Comparison of ENCODE assay signal across 14 cellular contexts in genomic region chr14:93538411-93538810, GRCh38.
DNase-seq lines count a peak whose midpoint lies in the region; ATAC-seq and TF ChIP-seq lines count a peak whose summit lies in the region.
"Had no signal": no experiment of that assay in that cellular context is flagged by ENCODE, and none has a peak within 500 bp of the region (broad histone marks: within the 10 kb centered on the region; RNA-seq: fewer than 3 reads in every experiment).

No MANE protein-coding gene starts in this region.

- DNase-seq in DND-41 (peak; percentile 7), HEK293T (ENCODE audit: extremely low spot score) (peak; percentile 16), SK-N-DZ (ENCODE audit: low spot score) (peak; percentile 10), head of caudate nucleus (peak in 36 of 42 donors; percentile 8 to 74 (median 46)), NCI-H146 (lab: John Stamatoyannopoulos, UW) (no peak), superior temporal gyrus (ENCODE audit: extremely low spot score) (no peak)
- DNase-seq: activated CD4-positive, alpha-beta T cell treated with anti-CD3 and anti-CD28 coated beads, Interleukin-2, amount 50 U/mL, for 1 hour; colonic mucosa; esophagus squamous epithelium; HCEC 1CT had no signal

- ATAC-seq in DND-41 (ENCODE audit: insufficient read depth, low read depth) (no peak), HG02884 (IDR thresholded peaks at IDR 0.05; ENCODE audit: unreplicated experiment) (no peak), GM21515 (IDR thresholded peaks at IDR 0.05; ENCODE audit: unreplicated experiment) (no peak)

- H3K27me3 ChIP-seq in DND-41 (ENCODE audit: insufficient read depth, low read length, poor library complexity) = no peaks in the 10 kb centered on the region
- H3K27me3 ChIP-seq: colonic mucosa, esophagus squamous epithelium, ovary had no signal

- no peak overlapping the region for H3K4me3 ChIP-seq in DND-41 (ENCODE audit: low read depth in 1 of 2, low read length in 2 of 2)
- H3K4me3 ChIP-seq: colonic mucosa, esophagus squamous epithelium, ovary, PC-9 had no signal

- no peak overlapping the region for H3K4me2 ChIP-seq in DND-41 (ENCODE audit: insufficient read depth, low read length)
- H3K4me2 ChIP-seq: PC-9 had no signal

- CTCF ChIA-PET in HEK293T (lab: Yijun Ruan, JAX) = no interaction called here

- H3K4me1 ChIP-seq in DND-41 (ENCODE audit: insufficient read depth, low read length) = no peaks in the 10 kb centered on the region
- H3K4me1 ChIP-seq: colonic mucosa, esophagus squamous epithelium had no signal

- TF ChIP-seq CTCF in DND-41 (IDR thresholded peaks at IDR 0.05; ENCODE audit: borderline replicate concordance, extremely low read depth, low read length, poor library complexity, severe bottlenecking) = no peak

- H4K20me1 ChIP-seq in DND-41 (ENCODE audit: insufficient read depth, low read length) = no peaks in the 10 kb centered on the region

- no peak overlapping the region for H3K27ac ChIP-seq in DND-41 (ENCODE audit: low read length)
- H3K27ac ChIP-seq: colonic mucosa, esophagus squamous epithelium, ovary, PC-9 had no signal

- H3K9me3 ChIP-seq in DND-41 (ENCODE audit: insufficient read depth, low read length, severe bottlenecking) = no peaks in the 10 kb centered on the region
- H3K9me3 ChIP-seq: colonic mucosa, esophagus squamous epithelium, ovary had no signal

- H3K9ac ChIP-seq in DND-41 (ENCODE audit: low read depth, low read length) = no peak overlapping the region

- intact Hi-C loops in head of caudate nucleus (cut with DNase I) = no loop called here

- H2AFZ ChIP-seq in DND-41 (ENCODE audit: low read depth, low read length) = no peak overlapping the region
- H2AFZ ChIP-seq: PC-9 had no signal

- H3K79me2 ChIP-seq in DND-41 (ENCODE audit: insufficient read depth, low read length) = no peaks in the 10 kb centered on the region

- H3K36me3 ChIP-seq in DND-41 (ENCODE audit: insufficient read depth, low read length) = no peaks in the 10 kb centered on the region
- H3K36me3 ChIP-seq: colonic mucosa, esophagus squamous epithelium, ovary had no signal

- POLR2A ChIA-PET in HEK293T (lab: Yijun Ruan, JAX) = interaction anchor here (0.5 kb wide), 1 partner anchor 70 kb away, joined by 3 read pairs; no protein-coding TSS in a partner anchor

TF ChIP-seq in HEK293T, 16 proteins besides CTCF, POLR2A, EP300 and RAD21:
- TF ChIP-seq HDGF (IDR thresholded peaks at IDR 0.05; ENCODE audit: borderline replicate concordance) = no peak
- TF ChIP-seq SUZ12 (IDR thresholded peaks at IDR 0.05) = no peak
- TF ChIP-seq ELF4 (IDR thresholded peaks at IDR 0.05) = no peak
- TF ChIP-seq PKNOX1 (IDR thresholded peaks at IDR 0.05) = peak; percentile 95
- no peak for TF ChIP-seq FOXM1 (IDR thresholded peaks at IDR 0.05; ENCODE audit: borderline replicate concordance)
- TF ChIP-seq SP1 (IDR thresholded peaks at IDR 0.05) = no peak

Comparison
In these comparisons a context has a peak if more than half of its experiments do, and no peak if none do; other contexts are left out.
1. DNase-seq: peak in DND-41 (single experiment), HEK293T (single experiment), SK-N-DZ (single experiment) and head of caudate nucleus (36 of 42); none in NCI-H146 (single experiment) and superior temporal gyrus (single experiment).